In genomic region chr3:113847664-113848461, GRCh38 we compare ENCODE assay signal across 2 cellular contexts.
A peak's percentile ranks its signal among the peaks of the same experiment; 100 is the strongest.
TF ChIP-seq lines count a peak whose summit lies in the region.

No MANE protein-coding gene starts in this region.

TF ChIP-seq in Ishikawa, 13 proteins besides CTCF, POLR2A, EP300 and RAD21:
- 0 out of 2 replicates have a peak, but pooled peaks have one; percentile 20 for TF ChIP-seq TEAD4 (IDR thresholded peaks at IDR 0.05)
- no peak for TF ChIP-seq FOXM1 (IDR thresholded peaks at IDR 0.05; ENCODE audit: borderline replicate concordance, low read depth)
- peak; percentile 96 for TF ChIP-seq CEBPB (IDR thresholded peaks at IDR 0.05)
- no peak for TF ChIP-seq CREB1 (IDR thresholded peaks at IDR 0.05; ENCODE audit: low read depth)
- TF ChIP-seq EGR1 (IDR thresholded peaks at IDR 0.05) = no peak

TF ChIP-seq in SK-N-SH, 30 proteins besides CTCF, POLR2A, EP300 and RAD21:
- TF ChIP-seq GABPA (IDR thresholded peaks at IDR 0.05; ENCODE audit: low read depth) (no peak), FOXJ3 (CRISPR knock-in tag; IDR thresholded peaks at IDR 0.05) (no peak), SIN3A (IDR thresholded peaks at IDR 0.05; ENCODE audit: borderline replicate concordance, low read depth, low read length) (no peak), GATA2 (CRISPR knock-in tag; IDR thresholded peaks at IDR 0.05) (no peak), FOXM1 (IDR thresholded peaks at IDR 0.05; ENCODE audit: low read depth) (no peak), NFIC (IDR thresholded peaks at IDR 0.05; ENCODE audit: borderline replicate concordance) (no peak), TEAD4 (IDR thresholded peaks at IDR 0.05; ENCODE audit: borderline replicate concordance, insufficient read depth) (no peak)
- TF ChIP-seq, protein P1, sequence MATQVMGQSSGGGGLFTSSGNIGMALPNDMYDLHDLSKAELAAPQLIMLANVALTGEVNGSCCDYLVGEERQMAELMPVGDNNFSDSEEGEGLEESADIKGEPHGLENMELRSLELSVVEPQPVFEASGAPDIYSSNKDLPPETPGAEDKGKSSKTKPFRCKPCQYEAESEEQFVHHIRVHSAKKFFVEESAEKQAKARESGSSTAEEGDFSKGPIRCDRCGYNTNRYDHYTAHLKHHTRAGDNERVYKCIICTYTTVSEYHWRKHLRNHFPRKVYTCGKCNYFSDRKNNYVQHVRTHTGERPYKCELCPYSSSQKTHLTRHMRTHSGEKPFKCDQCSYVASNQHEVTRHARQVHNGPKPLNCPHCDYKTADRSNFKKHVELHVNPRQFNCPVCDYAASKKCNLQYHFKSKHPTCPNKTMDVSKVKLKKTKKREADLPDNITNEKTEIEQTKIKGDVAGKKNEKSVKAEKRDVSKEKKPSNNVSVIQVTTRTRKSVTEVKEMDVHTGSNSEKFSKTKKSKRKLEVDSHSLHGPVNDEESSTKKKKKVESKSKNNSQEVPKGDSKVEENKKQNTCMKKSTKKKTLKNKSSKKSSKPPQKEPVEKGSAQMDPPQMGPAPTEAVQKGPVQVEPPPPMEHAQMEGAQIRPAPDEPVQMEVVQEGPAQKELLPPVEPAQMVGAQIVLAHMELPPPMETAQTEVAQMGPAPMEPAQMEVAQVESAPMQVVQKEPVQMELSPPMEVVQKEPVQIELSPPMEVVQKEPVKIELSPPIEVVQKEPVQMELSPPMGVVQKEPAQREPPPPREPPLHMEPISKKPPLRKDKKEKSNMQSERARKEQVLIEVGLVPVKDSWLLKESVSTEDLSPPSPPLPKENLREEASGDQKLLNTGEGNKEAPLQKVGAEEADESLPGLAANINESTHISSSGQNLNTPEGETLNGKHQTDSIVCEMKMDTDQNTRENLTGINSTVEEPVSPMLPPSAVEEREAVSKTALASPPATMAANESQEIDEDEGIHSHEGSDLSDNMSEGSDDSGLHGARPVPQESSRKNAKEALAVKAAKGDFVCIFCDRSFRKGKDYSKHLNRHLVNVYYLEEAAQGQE (IDR thresholded peaks at IDR 0.05; ENCODE audit: low read depth, low read length) = no peak
- TF ChIP-seq, protein P2, sequence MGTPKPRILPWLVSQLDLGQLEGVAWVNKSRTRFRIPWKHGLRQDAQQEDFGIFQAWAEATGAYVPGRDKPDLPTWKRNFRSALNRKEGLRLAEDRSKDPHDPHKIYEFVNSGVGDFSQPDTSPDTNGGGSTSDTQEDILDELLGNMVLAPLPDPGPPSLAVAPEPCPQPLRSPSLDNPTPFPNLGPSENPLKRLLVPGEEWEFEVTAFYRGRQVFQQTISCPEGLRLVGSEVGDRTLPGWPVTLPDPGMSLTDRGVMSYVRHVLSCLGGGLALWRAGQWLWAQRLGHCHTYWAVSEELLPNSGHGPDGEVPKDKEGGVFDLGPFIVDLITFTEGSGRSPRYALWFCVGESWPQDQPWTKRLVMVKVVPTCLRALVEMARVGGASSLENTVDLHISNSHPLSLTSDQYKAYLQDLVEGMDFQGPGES (IDR thresholded peaks at IDR 0.05; ENCODE audit: low read depth, low read length) = no peak
